ENCODE assay signal across 8 cellular contexts in the genomic region with DNA sequence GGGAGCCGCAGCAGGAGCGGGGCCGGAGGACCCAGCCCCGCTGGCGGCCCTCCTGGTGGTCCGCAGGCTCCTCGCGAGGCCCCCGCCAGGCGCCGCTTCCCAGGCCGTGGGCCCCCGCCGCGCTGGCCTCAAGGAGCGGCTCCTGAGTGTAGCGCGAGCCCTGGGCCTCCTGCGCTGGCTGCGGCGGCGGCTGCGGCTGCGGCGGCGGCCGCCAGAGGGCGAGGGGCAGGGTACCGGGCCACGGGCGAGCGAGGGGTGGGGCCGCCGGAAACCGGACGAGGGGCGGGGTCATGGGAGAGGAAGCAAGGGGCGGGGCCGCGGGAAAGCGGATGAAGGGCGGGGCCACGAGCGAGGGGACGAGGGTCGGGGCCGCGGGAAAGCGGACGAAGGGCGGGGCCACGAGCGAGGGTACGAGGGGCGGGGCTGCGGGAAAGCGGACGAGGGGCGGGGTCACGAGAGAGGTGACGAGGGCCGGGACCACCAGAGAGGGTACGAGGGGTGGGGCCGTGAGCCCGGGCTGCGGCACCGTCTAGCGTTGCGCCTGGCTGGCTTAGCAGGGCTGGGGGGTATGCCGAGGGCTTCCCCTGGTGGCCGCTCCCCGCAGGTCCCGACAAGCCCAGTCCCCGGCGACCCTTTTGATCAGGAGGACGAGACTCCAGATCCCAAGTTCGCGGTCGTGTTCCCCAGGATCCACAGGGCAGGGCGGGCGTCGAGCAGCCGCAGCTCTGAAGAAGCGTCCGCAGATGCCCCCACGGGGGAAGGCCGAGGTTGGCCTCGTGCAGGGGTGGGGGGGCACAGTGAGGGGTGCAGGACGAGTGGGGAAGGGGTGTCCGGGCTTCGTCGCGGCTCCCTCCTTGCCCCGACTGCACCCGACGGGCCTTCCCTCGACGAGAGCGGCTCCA. TPM values are rescaled to one million over a fixed set of nuclear protein-coding genes. Genes with fewer than 3 reads are reported as not detected.
A peak's percentile ranks its signal among the peaks of the same experiment; 100 is the strongest.
DNase-seq lines count a peak whose midpoint lies in the region; ATAC-seq and TF ChIP-seq lines count a peak whose summit lies in the region.

No MANE protein-coding gene starts in this region.

- H3K27ac ChIP-seq in MM.1S (ENCODE audit: low read length) (no peak overlapping the region), foreskin keratinocyte (no peak overlapping the region)

- peaks cover 17% of the 10 kb centered on the region for H3K27me3 Mint-ChIP-seq in neural crest cell (ENCODE audit: low read depth)

- H4K20me1 ChIP-seq in MM.1S (ENCODE audit: insufficient read depth, low read length), result no peaks in the 10 kb centered on the region

- peak overlapping the region; percentile 55 for H3K4me2 ChIP-seq in MM.1S (ENCODE audit: low read depth, low read length)

- peak overlapping the region; percentile 66 for H2AFZ ChIP-seq in MM.1S (ENCODE audit: low read length)

- peak overlapping the region; percentile 69 for H3K4me3 Mint-ChIP-seq in neural crest cell

- H3K4me1 ChIP-seq in MM.1S (ENCODE audit: low read length) (peaks cover 4% of the 10 kb centered on the region; the same call in 1 of the 2 replicates), foreskin keratinocyte (no peaks in the 10 kb centered on the region)

- peak; percentile 79 for ATAC-seq in foreskin keratinocyte
- peak; percentile 81 for ATAC-seq in stimulated activated naive CD8-positive, alpha-beta T cell treated with anti-CD3 and anti-CD28 coated beads, Interleukin-15, Interleukin-2, amounts not matched to agents 100 U/mL and 50 U/mL, for 24 hours

- peak overlapping the region; percentile 53; the same call in 1 of the 2 replicates for H3K4me3 ChIP-seq in MM.1S (ENCODE audit: low read length)

- peaks cover 2% of the 10 kb centered on the region for H3K36me3 Mint-ChIP-seq in neural crest cell (ENCODE audit: low read depth)

- H3K9me2 ChIP-seq in MM.1S (replicated peaks; ENCODE audit: insufficient read depth, low read length), result no peaks in the 10 kb centered on the region

- H3K79me2 ChIP-seq in MM.1S (ENCODE audit: low read length), result no peaks in the 10 kb centered on the region

- H3K36me3 ChIP-seq in MM.1S (replicated peaks; ENCODE audit: insufficient read depth, low read length), result no peaks in the 10 kb centered on the region

- H3K27ac Mint-ChIP-seq in neural crest cell (ENCODE audit: unreplicated experiment), result no peak overlapping the region

- no peaks in the 10 kb centered on the region for H3K9me3 Mint-ChIP-seq in neural crest cell

- peak; percentile 87 for DNase-seq in DMS153 treated with DMSO at 0.1 percent for 48 hours (lab: John Stamatoyannopoulos, UW; ENCODE audit: unreplicated experiment)
- peak; percentile 89 for DNase-seq in H4 (ENCODE audit: low spot score)
- peak; percentile 82 for DNase-seq in MM.1S
- peak; percentile 77 for DNase-seq in SHP77 treated with DMSO at 0.1 percent for 48 hours (lab: John Stamatoyannopoulos, UW)
- DNase-seq in activated gamma-delta T cell treated with anti-CD3 and anti-CD28 coated beads, Interleukin-2, amount 50 U/mL, for 16 hours (ENCODE audit: low read depth), result peak; percentile 90
- peak in 1 of 2 donors; percentile 29 for DNase-seq in foreskin keratinocyte
- peak; percentile 99 for DNase-seq in neural crest cell (ENCODE audit: low read depth, low spot score)
- DNase-seq in stimulated activated naive CD8-positive, alpha-beta T cell treated with anti-CD3 and anti-CD28 coated beads, Interleukin-15, Interleukin-2, amounts not matched to agents 100 U/mL and 50 U/mL, for 24 hours, result peak; percentile 100

- H3K4me1 Mint-ChIP-seq in neural crest cell, result peaks cover 5% of the 10 kb centered on the region

- no peak overlapping the region for H3K9ac ChIP-seq in MM.1S (ENCODE audit: low read length)

- no peaks in the 10 kb centered on the region for H3K9me3 ChIP-seq in MM.1S (replicated peaks; ENCODE audit: insufficient read depth, low read length)

- TF ChIP-seq CTCF in MM.1S (IDR thresholded peaks at IDR 0.05; ENCODE audit: low read length) (peak; percentile 51), foreskin keratinocyte (conservative IDR thresholded peaks at IDR 0.05) (no peak), neural crest cell (conservative IDR thresholded peaks at IDR 0.05) (peak; percentile 70)

- no peaks in the 10 kb centered on the region for H3F3A ChIP-seq in MM.1S (ENCODE audit: insufficient read depth, low read length)

- H3K27me3 ChIP-seq in MM.1S (replicated peaks; ENCODE audit: insufficient read depth, low read length) (peaks cover 63% of the 10 kb centered on the region), foreskin keratinocyte (peaks cover 48% of the 10 kb centered on the region)

RNA-seq across cellular contexts. Expression of a gene that starts 1.7 kb away (rescaled TPM):
- 0.02 and 1.1 TPM in 2 replicates for total RNA-seq in H4 (2014; rRNA removed; shearing (Covaris generic))
- total RNA-seq in foreskin keratinocyte (0.67 and 0.75 TPM in 2 replicates), neural crest cell (23.3 and 23.7 TPM in 2 replicates)
- polyA plus RNA-seq in foreskin keratinocyte, result 0.23 and 1.00 TPM in 2 replicates

RNA-seq across cellular contexts. Expression of a gene that starts 44.0 kb away (rescaled TPM):
- total RNA-seq in H4 (2014; rRNA removed; shearing (Covaris generic)), result not detected in 2 replicates
- not detected in 2 replicates for total RNA-seq in foreskin keratinocyte
- 0.06 TPM in 1 of 2 replicates, not detected in the other for polyA plus RNA-seq in foreskin keratinocyte
- 0.32 TPM in 1 of 2 replicates, not detected in the other for total RNA-seq in neural crest cell

Comparison
In these comparisons a context has a peak if more than half of its experiments do, and no peak if none do; other contexts are left out.
1. RNA of a gene that starts 1.7 kb away (total RNA-seq): 23.3 to 23.7 TPM in neural crest cell; 0.67 to 0.75 TPM in foreskin keratinocyte and 0.02 to 1.1 TPM in H4; every median in the first group is over 10 times any median in the second.